In the genomic region with DNA sequence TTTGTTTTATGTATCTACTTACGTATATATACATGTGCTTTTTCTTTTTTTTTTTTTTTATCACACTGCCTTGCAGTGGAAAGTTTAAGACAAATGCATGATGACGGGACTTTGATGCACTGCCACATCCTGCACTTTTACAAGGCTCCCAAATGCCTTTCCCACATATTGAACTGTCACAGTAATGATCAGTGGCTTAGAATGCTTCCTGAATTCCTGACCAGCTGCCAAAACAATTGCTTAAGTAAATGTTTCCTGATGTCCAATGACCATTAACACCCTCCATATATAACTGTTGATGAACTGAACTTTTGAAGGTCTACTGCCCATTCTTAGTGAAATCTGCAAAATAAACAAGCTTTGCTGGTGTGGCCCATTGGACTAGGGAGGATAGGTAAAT, we compare ENCODE assay signal across 18 cellular contexts.
A peak's percentile ranks its signal among the peaks of the same experiment; 100 is the strongest.
DNase-seq lines count a peak whose midpoint lies in the region; ATAC-seq, FAIRE-seq and TF ChIP-seq lines count a peak whose summit lies in the region.
"Had no signal": no experiment of that assay in that cellular context is flagged by ENCODE, and none has a peak within 500 bp of the region (broad histone marks: within the 10 kb centered on the region; RNA-seq: fewer than 3 reads in every experiment).

No MANE protein-coding gene starts in this region.

- peaks cover 26% of the 10 kb centered on the region for H3K27me3 Mint-ChIP-seq in stimulated activated naive CD8-positive, alpha-beta T cell treated with anti-CD3 and anti-CD28 coated beads, Interleukin-15, amount 100 ng/mL, for 72 hours

- no peaks in the 10 kb centered on the region for H3K27me3 ChIP-seq in osteoblast (ENCODE audit: insufficient read depth, low read length)
- H3K27me3 ChIP-seq in ascending aorta, result no peaks in the 10 kb centered on the region
- H3K27me3 ChIP-seq: BLaER1, upper lobe of left lung had no signal

- intact Hi-C loops in ascending aorta (cut with DNase I), result no loop called here

- H3K4me1 ChIP-seq in osteoblast (ENCODE audit: insufficient read depth, low read length) (peaks cover 13% of the 10 kb centered on the region), ascending aorta (no peaks in the 10 kb centered on the region)
- H3K4me1 ChIP-seq: BLaER1, HAP-1, lower lobe of right lung had no signal

- no peak for FAIRE-seq in D721Med (lab: Jason Lieb, UNC)

- H3K4me1 Mint-ChIP-seq in stimulated activated naive CD8-positive, alpha-beta T cell treated with anti-CD3 and anti-CD28 coated beads, Interleukin-15, amount 100 ng/mL, for 72 hours, result no peaks in the 10 kb centered on the region
- H3K4me1 Mint-ChIP-seq: activated naive CD4-positive, alpha-beta T cell treated with anti-CD3 and anti-CD28 coated beads, Interleukin-2, amount 10 ng/mL, durations not matched to agents 7 days and 5 days had no signal

- no peaks in the 10 kb centered on the region for H3K79me2 ChIP-seq in osteoblast (ENCODE audit: insufficient read depth, low read length)

- no peak overlapping the region for H3K27ac Mint-ChIP-seq in stimulated activated naive CD8-positive, alpha-beta T cell treated with anti-CD3 and anti-CD28 coated beads, Interleukin-15, amount 100 ng/mL, for 72 hours
- H3K27ac Mint-ChIP-seq: activated naive CD4-positive, alpha-beta T cell treated with anti-CD3 and anti-CD28 coated beads, Interleukin-2, amount 10 ng/mL, durations not matched to agents 7 days and 5 days had no signal

- DNase-seq in Caki2 (ENCODE audit: low read depth) (peak; percentile 16), LHCN-M2 (ENCODE audit: low read depth) (peak; percentile 85), fibroblast of gingiva (ENCODE audit: low read depth) (peak; percentile 14), osteoblast (ENCODE audit: insufficient read length, low spot score, missing footprints) (peak; percentile 59), CD1c-positive myeloid dendritic cell (ENCODE audit: extremely low spot score) (no peak), D721Med (ENCODE audit: insufficient read length, low spot score) (no peak), ascending aorta (ENCODE audit: low spot score in 2 of 2) (no peak)
- DNase-seq in stimulated activated naive CD8-positive, alpha-beta T cell treated with anti-CD3 and anti-CD28 coated beads, Interleukin-15, amount 100 ng/mL, for 72 hours, result no peak
- DNase-seq: activated CD4-positive, CD25-positive, alpha-beta regulatory T cell; activated naive CD4-positive, alpha-beta T cell treated with anti-CD3 and anti-CD28 coated beads, Interleukin-2, amount 10 ng/mL, durations not matched to agents 7 days and 5 days; GDM1; hypothalamus; lower lobe of right lung; upper lobe of left lung had no signal

- no peaks in the 10 kb centered on the region for H3K9me3 Mint-ChIP-seq in stimulated activated naive CD8-positive, alpha-beta T cell treated with anti-CD3 and anti-CD28 coated beads, Interleukin-15, amount 100 ng/mL, for 72 hours
- H3K9me3 Mint-ChIP-seq: activated naive CD4-positive, alpha-beta T cell treated with anti-CD3 and anti-CD28 coated beads, Interleukin-2, amount 10 ng/mL, durations not matched to agents 7 days and 5 days had no signal

- no peak overlapping the region for H3K4me3 ChIP-seq in osteoblast (ENCODE audit: insufficient read depth, low read length)
- H3K4me3 ChIP-seq in ascending aorta, result no peak overlapping the region
- H3K4me3 ChIP-seq: BLaER1, HAP-1, lower lobe of right lung, SK-N-MC, upper lobe of left lung had no signal

- no peak for ATAC-seq in stimulated activated naive CD8-positive, alpha-beta T cell treated with anti-CD3 and anti-CD28 coated beads, Interleukin-15, amount 100 ng/mL, for 72 hours
- ATAC-seq: lower lobe of right lung had no signal

- H3K27ac ChIP-seq in osteoblast (ENCODE audit: low read depth, low read length) (no peak overlapping the region), ascending aorta (no peak overlapping the region)
- H3K27ac ChIP-seq: BLaER1, lower lobe of right lung, neutrophil, SK-N-MC, upper lobe of left lung had no signal

- no peak for TF ChIP-seq CTCF in osteoblast (IDR thresholded peaks at IDR 0.05; ENCODE audit: extremely low read depth, low read depth, low read length)
- TF ChIP-seq CTCF in D721Med (IDR thresholded peaks at IDR 0.05; ENCODE audit: insufficient read depth, missing control alignments), result no peak
- TF ChIP-seq CTCF in ascending aorta (IDR thresholded peaks at IDR 0.05), result no peak

- H3K4me2 ChIP-seq in osteoblast (ENCODE audit: insufficient read depth, low read length), result no peak overlapping the region
- H3K4me2 ChIP-seq: BLaER1 had no signal

- H3K4me3 Mint-ChIP-seq in stimulated activated naive CD8-positive, alpha-beta T cell treated with anti-CD3 and anti-CD28 coated beads, Interleukin-15, amount 100 ng/mL, for 72 hours, result no peak overlapping the region
- H3K4me3 Mint-ChIP-seq: activated naive CD4-positive, alpha-beta T cell treated with anti-CD3 and anti-CD28 coated beads, Interleukin-2, amount 10 ng/mL, durations not matched to agents 7 days and 5 days had no signal

- no peaks in the 10 kb centered on the region for H4K20me1 ChIP-seq in osteoblast (ENCODE audit: insufficient read depth, low read length)
- H4K20me1 ChIP-seq: BLaER1 had no signal

- in situ Hi-C loops in Caki2 (cut with HindIII; ENCODE audit: low pct_unique_long_range_greater_than_20kb, low sequenced_read_pairs), result no loop called here

- no peak overlapping the region for H2AFZ ChIP-seq in osteoblast (ENCODE audit: low read length)

- H3K9me3 ChIP-seq in osteoblast (ENCODE audit: low read depth, low read length) (no peaks in the 10 kb centered on the region), ascending aorta (no peaks in the 10 kb centered on the region)
- H3K9me3 ChIP-seq: BLaER1, HAP-1, lower lobe of right lung, neutrophil, upper lobe of left lung had no signal

- H3K36me3 ChIP-seq in osteoblast (ENCODE audit: insufficient read depth, low read length) (no peaks in the 10 kb centered on the region), ascending aorta (no peaks in the 10 kb centered on the region)
- H3K36me3 ChIP-seq: BLaER1, HAP-1, lower lobe of right lung, neutrophil, upper lobe of left lung had no signal

Comparison
In these comparisons a context has a peak if more than half of its experiments do, and no peak if none do; other contexts are left out.
1. DNase-seq: peak in Caki2 (single experiment), LHCN-M2 (single experiment), fibroblast of gingiva (single experiment) and osteoblast (single experiment); none in CD1c-positive myeloid dendritic cell (single experiment), D721Med (single experiment), stimulated activated naive CD8-positive, alpha-beta T cell treated with anti-CD3 and anti-CD28 coated beads, Interleukin-15, amount 100 ng/mL, for 72 hours (0 of 2) and ascending aorta (0 of 2).